ENCODE assay signal across 2 cellular contexts in the genomic region with DNA sequence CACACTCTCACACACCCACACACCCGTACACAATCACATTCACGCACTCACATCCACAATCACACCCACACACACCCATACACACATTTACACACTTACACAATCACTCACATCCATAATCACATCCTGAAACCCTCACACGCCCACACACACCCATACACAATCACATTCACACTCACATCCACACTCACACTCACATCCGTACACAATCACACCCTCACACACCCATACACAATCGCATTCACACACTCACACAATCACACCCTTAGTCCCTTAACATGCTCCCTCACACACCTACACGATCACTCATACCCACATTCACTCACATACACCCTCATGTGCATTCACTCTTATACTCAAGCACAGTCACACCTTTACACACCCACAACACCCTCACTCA.
TF ChIP-seq lines count a peak whose summit lies in the region.

No MANE protein-coding gene starts in this region.

TF ChIP-seq in HEK293, 187 proteins besides CTCF, POLR2A, EP300 and RAD21 (continued from another document):
- TF ChIP-seq, protein P1, sequence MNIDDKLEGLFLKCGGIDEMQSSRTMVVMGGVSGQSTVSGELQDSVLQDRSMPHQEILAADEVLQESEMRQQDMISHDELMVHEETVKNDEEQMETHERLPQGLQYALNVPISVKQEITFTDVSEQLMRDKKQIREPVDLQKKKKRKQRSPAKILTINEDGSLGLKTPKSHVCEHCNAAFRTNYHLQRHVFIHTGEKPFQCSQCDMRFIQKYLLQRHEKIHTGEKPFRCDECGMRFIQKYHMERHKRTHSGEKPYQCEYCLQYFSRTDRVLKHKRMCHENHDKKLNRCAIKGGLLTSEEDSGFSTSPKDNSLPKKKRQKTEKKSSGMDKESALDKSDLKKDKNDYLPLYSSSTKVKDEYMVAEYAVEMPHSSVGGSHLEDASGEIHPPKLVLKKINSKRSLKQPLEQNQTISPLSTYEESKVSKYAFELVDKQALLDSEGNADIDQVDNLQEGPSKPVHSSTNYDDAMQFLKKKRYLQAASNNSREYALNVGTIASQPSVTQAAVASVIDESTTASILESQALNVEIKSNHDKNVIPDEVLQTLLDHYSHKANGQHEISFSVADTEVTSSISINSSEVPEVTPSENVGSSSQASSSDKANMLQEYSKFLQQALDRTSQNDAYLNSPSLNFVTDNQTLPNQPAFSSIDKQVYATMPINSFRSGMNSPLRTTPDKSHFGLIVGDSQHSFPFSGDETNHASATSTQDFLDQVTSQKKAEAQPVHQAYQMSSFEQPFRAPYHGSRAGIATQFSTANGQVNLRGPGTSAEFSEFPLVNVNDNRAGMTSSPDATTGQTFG (tag by site-specific recombination; IDR thresholded peaks at IDR 0.05; ENCODE audit: borderline replicate concordance): no peak
- 0 out of 2 replicates have a peak, but pooled peaks have one; percentile 42 for TF ChIP-seq ZNF175 (tag by site-specific recombination; IDR thresholded peaks at IDR 0.05)
TF ChIP-seq in HEK293: peak in this region for 3.

TF ChIP-seq in H1, 55 proteins besides CTCF, POLR2A, EP300 and RAD21 (continued from another document):
- TF ChIP-seq, protein P2, sequence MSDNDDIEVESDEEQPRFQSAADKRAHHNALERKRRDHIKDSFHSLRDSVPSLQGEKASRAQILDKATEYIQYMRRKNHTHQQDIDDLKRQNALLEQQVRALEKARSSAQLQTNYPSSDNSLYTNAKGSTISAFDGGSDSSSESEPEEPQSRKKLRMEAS (IDR thresholded peaks at IDR 0.05): no peak
- TF ChIP-seq NRF1 (IDR thresholded peaks at IDR 0.05; ENCODE audit: low read depth, low read length) (no peak), TBP (IDR thresholded peaks at IDR 0.05; ENCODE audit: low read depth, low read length) (no peak), CREB1 (IDR thresholded peaks at IDR 0.05) (no peak), SP2 (IDR thresholded peaks at IDR 0.05; ENCODE audit: low read length) (no peak), EZH2 (IDR thresholded peaks at IDR 0.05; ENCODE audit: low read depth, low read length, severe bottlenecking) (no peak), JUN (IDR thresholded peaks at IDR 0.05; ENCODE audit: low read depth, low read length) (no peak), ATF2 (IDR thresholded peaks at IDR 0.05; ENCODE audit: low read length) (no peak), SIX5 (IDR thresholded peaks at IDR 0.05; ENCODE audit: low read depth, low read length) (no peak), RFX5 (IDR thresholded peaks at IDR 0.05; ENCODE audit: borderline replicate concordance, low read depth, low read length) (no peak), BRCA1 (IDR thresholded peaks at IDR 0.05; ENCODE audit: low read depth, low read length) (no peak), TCF12 (IDR thresholded peaks at IDR 0.05; ENCODE audit: low read depth, low read length) (no peak)
- TF ChIP-seq, protein P3, sequence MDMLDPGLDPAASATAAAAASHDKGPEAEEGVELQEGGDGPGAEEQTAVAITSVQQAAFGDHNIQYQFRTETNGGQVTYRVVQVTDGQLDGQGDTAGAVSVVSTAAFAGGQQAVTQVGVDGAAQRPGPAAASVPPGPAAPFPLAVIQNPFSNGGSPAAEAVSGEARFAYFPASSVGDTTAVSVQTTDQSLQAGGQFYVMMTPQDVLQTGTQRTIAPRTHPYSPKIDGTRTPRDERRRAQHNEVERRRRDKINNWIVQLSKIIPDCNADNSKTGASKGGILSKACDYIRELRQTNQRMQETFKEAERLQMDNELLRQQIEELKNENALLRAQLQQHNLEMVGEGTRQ (IDR thresholded peaks at IDR 0.05; ENCODE audit: low read length): no peak
- TF ChIP-seq, protein P4, sequence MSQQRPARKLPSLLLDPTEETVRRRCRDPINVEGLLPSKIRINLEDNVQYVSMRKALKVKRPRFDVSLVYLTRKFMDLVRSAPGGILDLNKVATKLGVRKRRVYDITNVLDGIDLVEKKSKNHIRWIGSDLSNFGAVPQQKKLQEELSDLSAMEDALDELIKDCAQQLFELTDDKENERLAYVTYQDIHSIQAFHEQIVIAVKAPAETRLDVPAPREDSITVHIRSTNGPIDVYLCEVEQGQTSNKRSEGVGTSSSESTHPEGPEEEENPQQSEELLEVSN (IDR thresholded peaks at IDR 0.05): no peak
